ENCODE assay signal across 26 cellular contexts in the genomic region with DNA sequence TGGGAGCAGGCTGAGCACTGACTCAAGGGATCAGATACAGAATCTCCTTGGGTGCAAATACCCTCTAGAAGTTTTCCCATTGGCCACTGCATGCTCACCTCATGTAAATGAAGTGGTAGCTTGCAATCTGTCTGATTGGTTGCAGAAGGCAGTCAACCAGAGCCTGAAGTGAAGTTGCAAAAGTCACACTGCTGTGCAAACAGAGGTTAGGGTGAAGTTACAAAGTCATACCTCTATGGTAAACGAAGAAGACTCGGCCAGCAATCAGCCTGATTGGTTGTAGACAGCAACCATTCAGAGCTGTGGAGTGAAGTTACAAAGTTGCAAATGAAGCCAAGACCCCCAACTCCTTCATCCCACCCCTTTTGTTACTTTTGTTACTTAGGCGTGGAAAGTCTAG.
"Had no signal": no experiment of that assay in that cellular context is flagged by ENCODE, and none has a peak within 500 bp of the region (broad histone marks: within the 10 kb centered on the region; RNA-seq: fewer than 3 reads in every experiment).

No MANE protein-coding gene starts in this region.

- DNase-seq: activated B cell treated with CpG ODN at 0.5 μM for 24 hours; activated CD4-positive, alpha-beta memory T cell treated with anti-CD3 and anti-CD28 coated beads for 36 hours; activated CD4-positive, alpha-beta T cell treated with anti-CD3 and anti-CD28 coated beads, Interleukin-2, amount 10 ng/mL, durations not matched to agents 7 days and 5 days; activated CD8-positive, alpha-beta memory T cell treated with anti-CD3 and anti-CD28 coated beads for 24 hours; activated gamma-delta T cell; activated naive CD4-positive, alpha-beta T cell treated with anti-CD3 and anti-CD28 coated beads, Interleukin-2, amount 10 ng/mL, durations not matched to agents 7 days and 5 days; activated naive CD8-positive, alpha-beta T cell treated with anti-CD3 and anti-CD28 coated beads for 36 hours; activated T-cell treated with anti-CD3 and anti-CD28 coated beads, Interleukin-2, amount 50 U/mL, for 4 hours; caudate nucleus; KBM-7; MG63; NCI-H1092 treated with DMSO at 0.1 percent for 48 hours; NCI-H1417 treated with DMSO at 0.1 percent for 48 hours; NCI-H1694; NCI-H2029; NCI-H2107; NCI-H2171 treated with DMSO at 0.1 percent for 48 hours; NCI-H345; NCI-H510A treated with DMSO at 0.1 percent for 48 hours; PC-3; SHP77 treated with DMSO at 0.1 percent for 48 hours; T-helper 9 cell had no signal

- H3K36me3 Mint-ChIP-seq: activated CD4-positive, alpha-beta memory T cell treated with anti-CD3 and anti-CD28 coated beads for 36 hours; activated naive CD8-positive, alpha-beta T cell treated with anti-CD3 and anti-CD28 coated beads for 36 hours had no signal

- H3K36me3 ChIP-seq: breast epithelium, MG63 had no signal

- H3K4me3 ChIP-seq: breast epithelium, coronary artery, MG63 had no signal

- H3K4me1 ChIP-seq: breast epithelium had no signal

- H3K27ac Mint-ChIP-seq: activated B cell treated with CpG ODN at 0.5 μM for 24 hours; activated CD4-positive, alpha-beta memory T cell treated with anti-CD3 and anti-CD28 coated beads for 36 hours; activated CD4-positive, alpha-beta T cell treated with anti-CD3 and anti-CD28 coated beads, Interleukin-2, amount 10 ng/mL, durations not matched to agents 7 days and 5 days; activated naive CD4-positive, alpha-beta T cell treated with anti-CD3 and anti-CD28 coated beads, Interleukin-2, amount 10 ng/mL, durations not matched to agents 7 days and 5 days; activated naive CD8-positive, alpha-beta T cell treated with anti-CD3 and anti-CD28 coated beads for 36 hours; activated T-helper 17 cell treated with anti-CD3 and anti-CD28 coated beads, Interleukin-2, amount 50 U/mL, for 72 hours; T-helper 1 cell treated with Interleukin-12 subunit alpha and Interleukin-12 subunit beta and Interleukin-4 antibody, amounts not matched to agents 30 μg/mL and 1 μg/mL, for 36 hours had no signal

- H3K4me3 Mint-ChIP-seq: activated B cell treated with CpG ODN at 0.5 μM for 24 hours; activated CD4-positive, alpha-beta memory T cell treated with anti-CD3 and anti-CD28 coated beads for 36 hours; activated CD4-positive, alpha-beta T cell treated with anti-CD3 and anti-CD28 coated beads, Interleukin-2, amount 10 ng/mL, durations not matched to agents 7 days and 5 days; activated naive CD4-positive, alpha-beta T cell treated with anti-CD3 and anti-CD28 coated beads, Interleukin-2, amount 10 ng/mL, durations not matched to agents 7 days and 5 days; activated naive CD8-positive, alpha-beta T cell treated with anti-CD3 and anti-CD28 coated beads for 36 hours; activated T-cell treated with anti-CD3 and anti-CD28 coated beads, Interleukin-2, amount 50 U/mL, for 4 hours; activated T-helper 17 cell treated with anti-CD3 and anti-CD28 coated beads, Interleukin-2, amount 50 U/mL, for 72 hours; T-helper 1 cell treated with Interleukin-12 subunit alpha and Interleukin-12 subunit beta and Interleukin-4 antibody, amounts not matched to agents 30 μg/mL and 1 μg/mL, for 36 hours had no signal

- H3K27me3 Mint-ChIP-seq: activated B cell treated with CpG ODN at 0.5 μM for 24 hours; activated CD4-positive, alpha-beta memory T cell treated with anti-CD3 and anti-CD28 coated beads for 36 hours; activated CD4-positive, alpha-beta T cell treated with anti-CD3 and anti-CD28 coated beads, Interleukin-2, amount 10 ng/mL, durations not matched to agents 7 days and 5 days; activated naive CD4-positive, alpha-beta T cell treated with anti-CD3 and anti-CD28 coated beads, Interleukin-2, amount 10 ng/mL, durations not matched to agents 7 days and 5 days; activated naive CD8-positive, alpha-beta T cell treated with anti-CD3 and anti-CD28 coated beads for 36 hours; activated T-helper 17 cell treated with anti-CD3 and anti-CD28 coated beads, Interleukin-2, amount 50 U/mL, for 72 hours had no signal

- H3K9me3 ChIP-seq: breast epithelium, MG63 had no signal

- H3K9me3 Mint-ChIP-seq: activated CD4-positive, alpha-beta memory T cell treated with anti-CD3 and anti-CD28 coated beads for 36 hours; activated naive CD8-positive, alpha-beta T cell treated with anti-CD3 and anti-CD28 coated beads for 36 hours; activated T-cell treated with anti-CD3 and anti-CD28 coated beads, Interleukin-2, amount 50 U/mL, for 4 hours; activated T-helper 17 cell treated with anti-CD3 and anti-CD28 coated beads, Interleukin-2, amount 50 U/mL, for 72 hours; T-helper 1 cell treated with Interleukin-12 subunit alpha and Interleukin-12 subunit beta and Interleukin-4 antibody, amounts not matched to agents 30 μg/mL and 1 μg/mL, for 36 hours had no signal

- H3K27me3 ChIP-seq: breast epithelium, MG63 had no signal

- ATAC-seq: activated T-cell treated with anti-CD3 and anti-CD28 coated beads, Interleukin-2, amount 50 U/mL, for 4 hours; activated T-helper 17 cell treated with anti-CD3 and anti-CD28 coated beads, Interleukin-2, amount 50 U/mL, for 72 hours; PC-3 had no signal

- H3K27ac ChIP-seq: breast epithelium, coronary artery had no signal
